8 cellular contexts compared by ENCODE assay signal in genomic region chr10:43322769-43323168, GRCh38. TPM values are rescaled to one million over a fixed set of nuclear protein-coding genes. Genes with fewer than 3 reads are reported as not detected.
A peak's percentile ranks its signal among the peaks of the same experiment; 100 is the strongest.
DNase-seq lines count a peak whose midpoint lies in the region; ATAC-seq and TF ChIP-seq lines count a peak whose summit lies in the region.

No MANE protein-coding gene starts in this region.

- no peak for TF ChIP-seq EP300 in sigmoid colon (IDR thresholded peaks at IDR 0.05)

- H3K27ac ChIP-seq in iPS-18a (ENCODE audit: low read length) (no peak overlapping the region), sigmoid colon (peak overlapping the region in 1 of 4 donors; percentile 31)

- WGBS in sigmoid colon, 2 donors: 3% methylated on average over 26 of the region's 26 CpGs

- DNase-seq in GM03348 (ENCODE audit: low spot score) (peak; percentile 35), sigmoid colon (peak; percentile 90), NCI-H1105 (lab: John Stamatoyannopoulos, UW) (no peak)
- peak; percentile 68 to 78 for DNase-seq in activated CD4-positive, alpha-beta T cell treated with anti-CD3 and anti-CD28 coated beads for 4 hours
- peak; percentile 62 to 71 for DNase-seq in central memory CD8-positive, alpha-beta T cell (ENCODE audit: low spot score in 2 of 2)

- H3K4me3 ChIP-seq in iPS-18a (ENCODE audit: low read length) (peak overlapping the region; percentile 63), sigmoid colon (peak overlapping the region in 3 of 4 donors; percentile 23 to 40 (median 38))

- H3K36me3 ChIP-seq in iPS-18a (ENCODE audit: control insufficient read depth, low read depth, low read length) (no peaks in the 10 kb centered on the region), sigmoid colon (no peaks in the 10 kb centered on the region)

- H3K36me3 Mint-ChIP-seq in central memory CD8-positive, alpha-beta T cell (ENCODE audit: insufficient read depth): peaks cover 1% of the 10 kb centered on the region

- no peak for TF ChIP-seq CTCF in sigmoid colon (IDR thresholded peaks at IDR 0.05)

- peaks cover 9% of the 10 kb centered on the region for H3K27me3 ChIP-seq in iPS-18a (ENCODE audit: control insufficient read depth, insufficient read depth, low read length)
- no peaks in the 10 kb centered on the region for H3K27me3 ChIP-seq in sigmoid colon

- no peaks in the 10 kb centered on the region for H3K9me3 Mint-ChIP-seq in central memory CD8-positive, alpha-beta T cell

- intact Hi-C loops in sigmoid colon (cut with DNase I): no loop called here

- H3K9ac ChIP-seq in iPS-18a (ENCODE audit: low read length): peak overlapping the region; percentile 41

- H3K27me3 Mint-ChIP-seq in central memory CD8-positive, alpha-beta T cell: peaks cover 40% of the 10 kb centered on the region

- H3K4me1 ChIP-seq in iPS-18a (ENCODE audit: control insufficient read depth, low read depth, low read length): peaks cover 9% of the 10 kb centered on the region
- H3K4me1 ChIP-seq in sigmoid colon: peaks cover 0 to 15% (median 10%) of the 10 kb centered on the region in 4 donors

- H3K4me1 Mint-ChIP-seq in central memory CD8-positive, alpha-beta T cell: peaks cover 9% of the 10 kb centered on the region

- H3K27ac Mint-ChIP-seq in central memory CD8-positive, alpha-beta T cell (ENCODE audit: low read depth): peak overlapping the region; percentile 55

- no peak for TF ChIP-seq POLR2A in sigmoid colon (IDR thresholded peaks at IDR 0.05)

- peak overlapping the region; percentile 46 for H3K4me3 Mint-ChIP-seq in central memory CD8-positive, alpha-beta T cell

- H3K9me3 ChIP-seq in iPS-18a (ENCODE audit: control insufficient read depth, low read depth, low read length): no peaks in the 10 kb centered on the region
- no peaks in the 10 kb centered on the region for H3K9me3 ChIP-seq in sigmoid colon

- ATAC-seq in HG03432 (IDR thresholded peaks at IDR 0.05; ENCODE audit: unreplicated experiment) (peak; percentile 93), GM21737 (IDR thresholded peaks at IDR 0.05; ENCODE audit: unreplicated experiment) (no peak)
- ATAC-seq in central memory CD8-positive, alpha-beta T cell (replicated peaks; ENCODE audit: extremely low read depth, poor library complexity, severe bottlenecking): peak; percentile 95

RNA-seq across cellular contexts. Expression of gene FXYD4, which starts 48.7 kb away (rescaled TPM):
- total RNA-seq in sigmoid colon: not detected
- not detected for polyA plus RNA-seq in sigmoid colon

RNA-seq across cellular contexts. Expression of gene RASGEF1A, which starts 55.9 kb away (rescaled TPM):
- 1 to 10 TPM in 1 of 4 donors, under 1 TPM in 3; 0.27 to 2.5 (median 0.34) TPM for total RNA-seq in sigmoid colon
- 1 to 10 TPM in 1 of 3 donors, under 1 TPM in 2; 0.46 to 1.6 (median 0.60) TPM for polyA plus RNA-seq in sigmoid colon
